Comparison of ENCODE assay signal across 1 cellular context in the genomic region with DNA sequence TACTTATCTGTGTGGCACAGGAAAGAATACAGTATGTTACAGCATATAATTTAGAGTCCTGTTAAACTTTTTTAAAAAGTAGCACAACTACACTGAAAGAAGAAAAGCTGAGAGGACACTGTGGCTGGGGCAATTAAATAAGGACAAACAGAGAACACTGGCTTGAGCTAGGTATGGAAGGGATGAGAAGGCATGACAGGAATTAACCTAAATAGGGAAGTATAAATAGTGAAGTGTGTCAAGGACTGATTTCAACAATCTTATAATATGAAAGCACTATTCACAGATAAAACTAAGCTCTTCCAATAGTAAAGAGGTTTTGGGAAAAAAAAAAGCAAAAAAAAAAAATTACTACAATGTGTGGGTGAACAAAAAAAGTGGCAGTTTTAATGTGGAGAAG.
TF ChIP-seq lines count a peak whose summit lies in the region.

No MANE protein-coding gene starts in this region.

TF ChIP-seq in WTC11, 78 proteins besides CTCF, POLR2A, EP300 and RAD21 (continued from another document):
- TF ChIP-seq, protein P1, sequence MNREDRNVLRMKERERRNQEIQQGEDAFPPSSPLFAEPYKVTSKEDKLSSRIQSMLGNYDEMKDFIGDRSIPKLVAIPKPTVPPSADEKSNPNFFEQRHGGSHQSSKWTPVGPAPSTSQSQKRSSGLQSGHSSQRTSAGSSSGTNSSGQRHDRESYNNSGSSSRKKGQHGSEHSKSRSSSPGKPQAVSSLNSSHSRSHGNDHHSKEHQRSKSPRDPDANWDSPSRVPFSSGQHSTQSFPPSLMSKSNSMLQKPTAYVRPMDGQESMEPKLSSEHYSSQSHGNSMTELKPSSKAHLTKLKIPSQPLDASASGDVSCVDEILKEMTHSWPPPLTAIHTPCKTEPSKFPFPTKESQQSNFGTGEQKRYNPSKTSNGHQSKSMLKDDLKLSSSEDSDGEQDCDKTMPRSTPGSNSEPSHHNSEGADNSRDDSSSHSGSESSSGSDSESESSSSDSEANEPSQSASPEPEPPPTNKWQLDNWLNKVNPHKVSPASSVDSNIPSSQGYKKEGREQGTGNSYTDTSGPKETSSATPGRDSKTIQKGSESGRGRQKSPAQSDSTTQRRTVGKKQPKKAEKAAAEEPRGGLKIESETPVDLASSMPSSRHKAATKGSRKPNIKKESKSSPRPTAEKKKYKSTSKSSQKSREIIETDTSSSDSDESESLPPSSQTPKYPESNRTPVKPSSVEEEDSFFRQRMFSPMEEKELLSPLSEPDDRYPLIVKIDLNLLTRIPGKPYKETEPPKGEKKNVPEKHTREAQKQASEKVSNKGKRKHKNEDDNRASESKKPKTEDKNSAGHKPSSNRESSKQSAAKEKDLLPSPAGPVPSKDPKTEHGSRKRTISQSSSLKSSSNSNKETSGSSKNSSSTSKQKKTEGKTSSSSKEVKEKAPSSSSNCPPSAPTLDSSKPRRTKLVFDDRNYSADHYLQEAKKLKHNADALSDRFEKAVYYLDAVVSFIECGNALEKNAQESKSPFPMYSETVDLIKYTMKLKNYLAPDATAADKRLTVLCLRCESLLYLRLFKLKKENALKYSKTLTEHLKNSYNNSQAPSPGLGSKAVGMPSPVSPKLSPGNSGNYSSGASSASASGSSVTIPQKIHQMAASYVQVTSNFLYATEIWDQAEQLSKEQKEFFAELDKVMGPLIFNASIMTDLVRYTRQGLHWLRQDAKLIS (CRISPR knock-in tag; IDR thresholded peaks at IDR 0.05; ENCODE audit: borderline replicate concordance), result no peak
- TF ChIP-seq, protein P2, sequence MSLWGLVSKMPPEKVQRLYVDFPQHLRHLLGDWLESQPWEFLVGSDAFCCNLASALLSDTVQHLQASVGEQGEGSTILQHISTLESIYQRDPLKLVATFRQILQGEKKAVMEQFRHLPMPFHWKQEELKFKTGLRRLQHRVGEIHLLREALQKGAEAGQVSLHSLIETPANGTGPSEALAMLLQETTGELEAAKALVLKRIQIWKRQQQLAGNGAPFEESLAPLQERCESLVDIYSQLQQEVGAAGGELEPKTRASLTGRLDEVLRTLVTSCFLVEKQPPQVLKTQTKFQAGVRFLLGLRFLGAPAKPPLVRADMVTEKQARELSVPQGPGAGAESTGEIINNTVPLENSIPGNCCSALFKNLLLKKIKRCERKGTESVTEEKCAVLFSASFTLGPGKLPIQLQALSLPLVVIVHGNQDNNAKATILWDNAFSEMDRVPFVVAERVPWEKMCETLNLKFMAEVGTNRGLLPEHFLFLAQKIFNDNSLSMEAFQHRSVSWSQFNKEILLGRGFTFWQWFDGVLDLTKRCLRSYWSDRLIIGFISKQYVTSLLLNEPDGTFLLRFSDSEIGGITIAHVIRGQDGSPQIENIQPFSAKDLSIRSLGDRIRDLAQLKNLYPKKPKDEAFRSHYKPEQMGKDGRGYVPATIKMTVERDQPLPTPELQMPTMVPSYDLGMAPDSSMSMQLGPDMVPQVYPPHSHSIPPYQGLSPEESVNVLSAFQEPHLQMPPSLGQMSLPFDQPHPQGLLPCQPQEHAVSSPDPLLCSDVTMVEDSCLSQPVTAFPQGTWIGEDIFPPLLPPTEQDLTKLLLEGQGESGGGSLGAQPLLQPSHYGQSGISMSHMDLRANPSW (CRISPR knock-in tag; conservative IDR thresholded peaks at IDR 0.05; ENCODE audit: low read depth), result no peak
- TF ChIP-seq MYBL2 (CRISPR knock-in tag; IDR thresholded peaks at IDR 0.05) (no peak), SMAD4 (CRISPR knock-in tag; IDR thresholded peaks at IDR 0.05) (no peak), GTF2I (CRISPR knock-in tag; conservative IDR thresholded peaks at IDR 0.05) (no peak), ELF4 (CRISPR knock-in tag; IDR thresholded peaks at IDR 0.05; ENCODE audit: low read depth) (no peak), HMGA2 (CRISPR knock-in tag; IDR thresholded peaks at IDR 0.05) (no peak), FOXJ3 (CRISPR knock-in tag; IDR thresholded peaks at IDR 0.05; ENCODE audit: borderline replicate concordance) (no peak)
- TF ChIP-seq, protein P3, sequence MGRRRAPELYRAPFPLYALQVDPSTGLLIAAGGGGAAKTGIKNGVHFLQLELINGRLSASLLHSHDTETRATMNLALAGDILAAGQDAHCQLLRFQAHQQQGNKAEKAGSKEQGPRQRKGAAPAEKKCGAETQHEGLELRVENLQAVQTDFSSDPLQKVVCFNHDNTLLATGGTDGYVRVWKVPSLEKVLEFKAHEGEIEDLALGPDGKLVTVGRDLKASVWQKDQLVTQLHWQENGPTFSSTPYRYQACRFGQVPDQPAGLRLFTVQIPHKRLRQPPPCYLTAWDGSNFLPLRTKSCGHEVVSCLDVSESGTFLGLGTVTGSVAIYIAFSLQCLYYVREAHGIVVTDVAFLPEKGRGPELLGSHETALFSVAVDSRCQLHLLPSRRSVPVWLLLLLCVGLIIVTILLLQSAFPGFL (CRISPR knock-in tag; IDR thresholded peaks at IDR 0.05; ENCODE audit: borderline replicate concordance), result no peak
TF ChIP-seq in WTC11: peak in this region for 0.
